13 cellular contexts compared by ENCODE assay signal in the genomic region with DNA sequence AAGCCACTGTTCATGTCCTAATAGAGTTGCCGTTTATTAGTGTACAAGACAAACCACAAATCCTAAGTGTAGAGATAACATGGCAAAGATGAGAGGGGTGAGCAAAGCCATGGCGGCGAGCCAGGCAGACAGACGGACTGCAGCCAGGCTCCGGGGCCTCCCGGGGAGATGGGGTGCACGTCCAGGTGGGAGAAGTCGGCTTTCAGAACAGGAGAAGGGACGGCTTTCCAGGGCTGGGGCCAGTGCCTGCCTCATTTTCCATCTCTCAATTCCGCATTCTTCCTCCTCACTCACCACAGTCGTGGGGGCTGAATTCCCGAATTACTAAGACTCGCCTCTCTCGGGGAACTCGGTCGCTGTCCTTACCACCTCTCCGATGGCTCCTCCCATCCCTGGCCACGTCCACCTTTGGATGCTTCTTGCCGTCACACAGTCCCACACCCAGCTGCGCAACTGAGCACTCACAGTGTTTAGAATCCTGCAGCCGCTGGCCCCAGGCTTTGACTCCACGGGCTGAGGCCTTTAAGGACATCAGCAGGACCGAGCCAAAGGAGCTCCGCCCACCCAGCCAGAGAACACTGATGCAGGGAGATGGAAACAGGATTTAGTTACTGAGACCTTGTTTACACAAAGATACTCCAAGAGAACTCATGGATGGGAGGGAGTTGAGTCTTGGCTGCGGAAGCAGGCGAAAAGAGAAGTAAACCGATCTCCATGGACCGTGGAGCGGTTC. TPM values are rescaled to one million over a fixed set of nuclear protein-coding genes. Genes with fewer than 3 reads are reported as not detected.
DNase-seq lines count a peak whose midpoint lies in the region; ATAC-seq and TF ChIP-seq lines count a peak whose summit lies in the region.
"Had no signal": no experiment of that assay in that cellular context is flagged by ENCODE, and none has a peak within 500 bp of the region (broad histone marks: within the 10 kb centered on the region; RNA-seq: fewer than 3 reads in every experiment).

No MANE protein-coding gene starts in this region.

- H4K8ac ChIP-seq in H9 (replicated peaks; ENCODE audit: insufficient read length, low read depth, low read length): no peak overlapping the region

- CTCF ChIA-PET in HEK293T (lab: Yijun Ruan, JAX): no interaction called here

- H3K9me3 ChIP-seq in H9 (ENCODE audit: control insufficient read depth, low read depth, low read length): no peaks in the 10 kb centered on the region
- H3K9me3 ChIP-seq in SJCRH30 (replicated peaks): 0 out of 2 replicates have a peak, but pooled peaks cover 4% of the 10 kb centered on the region
- no peaks in the 10 kb centered on the region for H3K9me3 ChIP-seq in skeletal muscle satellite cell (replicated peaks; ENCODE audit: low read length)

- H3K4me1 Mint-ChIP-seq in H9: peaks cover 23 to 28% of the 10 kb centered on the region in 2 experiments
- H3K4me1 Mint-ChIP-seq: activated CD4-positive, alpha-beta T cell treated with anti-CD3 and anti-CD28 coated beads, Interleukin-2, amount 10 ng/mL, durations not matched to agents 7 days and 5 days had no signal

- no peak for TF ChIP-seq CTCF in H9 (conservative IDR thresholded peaks at IDR 0.05)

- H2BK120ac ChIP-seq in H9 (ENCODE audit: low read depth, low read length, poor library complexity, severe bottlenecking): no peak overlapping the region

- H3K79me2 ChIP-seq in H9 (ENCODE audit: insufficient read depth, low read length): no peaks in the 10 kb centered on the region

- H2BK12ac ChIP-seq in H9 (ENCODE audit: insufficient read length, low read depth, low read length): peak overlapping the region; percentile 76

- H2AFZ ChIP-seq in H9 (ENCODE audit: low read length): peak overlapping the region; percentile 88

- H4K91ac ChIP-seq in H9 (ENCODE audit: insufficient read length, low read depth, low read length): no peak overlapping the region

- POLR2A ChIA-PET in HEK293T (lab: Yijun Ruan, JAX): interaction anchor here (1.2 kb wide), 1 partner anchor 9 kb away, joined by 3 read pairs; no protein-coding TSS in a partner anchor

- no peak overlapping the region for H3K23ac ChIP-seq in H9 (ENCODE audit: insufficient read length, low read depth, low read length)

- no peak overlapping the region for H3K27ac ChIP-seq in H9 (ENCODE audit: insufficient read length, low read depth, low read length)
- no peak overlapping the region for H3K27ac ChIP-seq in SJCRH30

- H3K27ac Mint-ChIP-seq in H9: peak overlapping the region; percentile 52 to 93 (median 84); a peak in 4 of 7 replicates
- H3K27ac Mint-ChIP-seq: activated CD4-positive, alpha-beta T cell treated with anti-CD3 and anti-CD28 coated beads, Interleukin-2, amount 10 ng/mL, durations not matched to agents 7 days and 5 days had no signal

- no peaks in the 10 kb centered on the region for H4K20me1 ChIP-seq in H9 (ENCODE audit: control insufficient read depth, insufficient read depth, insufficient read length)

- no peak overlapping the region for H2AK5ac ChIP-seq in H9 (ENCODE audit: insufficient read length, low read length)

- no peak overlapping the region; a peak in 1 of 5 replicates for H3K4me3 Mint-ChIP-seq in H9
- H3K4me3 Mint-ChIP-seq: activated CD4-positive, alpha-beta T cell treated with anti-CD3 and anti-CD28 coated beads, Interleukin-2, amount 10 ng/mL, durations not matched to agents 7 days and 5 days had no signal

- no peak overlapping the region for H4K5ac ChIP-seq in H9 (ENCODE audit: insufficient read length, low read depth, low read length)

- DNase-seq in H9: peak; percentile 67
- peak; percentile 77 to 86 for DNase-seq in SJCRH30
- DNase-seq in hepatic stellate cell (ENCODE audit: low spot score): peak; percentile 63
- DNase-seq in HEK293T (ENCODE audit: extremely low spot score): no peak
- DNase-seq: activated CD4-positive, alpha-beta T cell treated with anti-CD3 and anti-CD28 coated beads, Interleukin-2, amount 10 ng/mL, durations not matched to agents 7 days and 5 days; cortex of kidney; NCI-H1436; nucleus accumbens; trophoblast cell had no signal

- H3K27me3 ChIP-seq in H9 (ENCODE audit: insufficient read depth, low read length) (no peaks in the 10 kb centered on the region), SJCRH30 (no peaks in the 10 kb centered on the region; the same call in 1 of the 2 replicates), skeletal muscle satellite cell (ENCODE audit: control insufficient read depth, insufficient read depth, low read length) (peaks cover 13% of the 10 kb centered on the region)

- no peaks in the 10 kb centered on the region; the same call in 1 of the 2 replicates for H3K27me3 Mint-ChIP-seq in H9 (ENCODE audit: low read depth)

- WGBS in H9 (ENCODE audit: extremely low coverage, insufficient read length, low lambda C conversion rate): no CpG with 5 or more reads among the region's 29 CpGs

- H3K36me3 Mint-ChIP-seq in H9 (ENCODE audit: insufficient read depth in 1 of 3, low read depth in 3 of 3): peaks cover 3 to 12% (median 7%) of the 10 kb centered on the region in 3 experiments; a peak in 5 of 7 replicates

- no peaks in the 10 kb centered on the region for H3K79me1 ChIP-seq in H9 (ENCODE audit: insufficient read depth, low read depth, low read length, poor library complexity, severe bottlenecking)

- no peak overlapping the region for H3K56ac ChIP-seq in H9 (ENCODE audit: insufficient read length, low read depth, low read length)

- peak overlapping the region; percentile 20; the same call in 1 of the 2 replicates for H3K14ac ChIP-seq in H9 (ENCODE audit: insufficient read depth, low read length)

- H3K4me1 ChIP-seq in H9 (ENCODE audit: insufficient read depth, low read length) (peaks cover 4% of the 10 kb centered on the region; the same call in 1 of the 2 replicates), SJCRH30 (peaks cover 6% of the 10 kb centered on the region; the same call in 1 of the 2 replicates), skeletal muscle satellite cell (ENCODE audit: control insufficient read depth, insufficient read depth, low read length) (peaks cover 9% of the 10 kb centered on the region)

- H3K9ac ChIP-seq in H9 (ENCODE audit: extremely low read depth, insufficient read length, low read length) (no peak overlapping the region), skeletal muscle satellite cell (ENCODE audit: low read depth, low read length) (peak overlapping the region; percentile 21)

- ATAC-seq in GM18520 (IDR thresholded peaks at IDR 0.05; ENCODE audit: unreplicated experiment) (no peak), HG03108 (IDR thresholded peaks at IDR 0.05; ENCODE audit: unreplicated experiment) (no peak), GM19035 (IDR thresholded peaks at IDR 0.05; ENCODE audit: unreplicated experiment) (no peak)

- H3K4me3 ChIP-seq in SJCRH30 (peak overlapping the region; percentile 43), skeletal muscle satellite cell (ENCODE audit: low read length) (peak overlapping the region; percentile 53)

- no peaks in the 10 kb centered on the region for H3K23me2 ChIP-seq in H9 (ENCODE audit: insufficient read length, low read depth, low read length, poor library complexity, severe bottlenecking)

- peaks cover 14 to 17% of the 10 kb centered on the region in 2 experiments for H3K9me3 Mint-ChIP-seq in H9

- no peak overlapping the region for H3T11ph ChIP-seq in H9 (ENCODE audit: low read length)

- no peak overlapping the region for H2BK20ac ChIP-seq in H9 (ENCODE audit: low read depth, low read length, poor library complexity, severe bottlenecking)

- H3K36me3 ChIP-seq in SJCRH30 (no peaks in the 10 kb centered on the region), skeletal muscle satellite cell (ENCODE audit: insufficient read depth, low read length) (no peaks in the 10 kb centered on the region)

- no peak overlapping the region for H3K4me2 ChIP-seq in H9 (ENCODE audit: insufficient read depth, insufficient read length, low read length)
- H3K4me2 ChIP-seq in skeletal muscle satellite cell (ENCODE audit: low read length): peak overlapping the region; percentile 78

- peak overlapping the region; percentile 57 for H3K18ac ChIP-seq in H9 (ENCODE audit: insufficient read length, low read depth, low read length)

- no peak overlapping the region for H3K4ac ChIP-seq in H9 (ENCODE audit: low read depth, low read length)

- no peak overlapping the region for H2BK15ac ChIP-seq in H9 (ENCODE audit: low read depth, low read length)

- no peak overlapping the region for H2BK5ac ChIP-seq in H9 (ENCODE audit: insufficient read length, low read length)

TF ChIP-seq in HEK293T, 16 proteins besides CTCF, POLR2A, EP300 and RAD21:
- no peak for TF ChIP-seq NFRKB (IDR thresholded peaks at IDR 0.05)
- no peak for TF ChIP-seq ZNF384 (IDR thresholded peaks at IDR 0.05)
- TF ChIP-seq CTBP1 (IDR thresholded peaks at IDR 0.05; ENCODE audit: borderline replicate concordance): no peak
- no peak for TF ChIP-seq SUZ12 (IDR thresholded peaks at IDR 0.05)
- TF ChIP-seq HDGF (IDR thresholded peaks at IDR 0.05; ENCODE audit: borderline replicate concordance): no peak
- TF ChIP-seq TARDBP (IDR thresholded peaks at IDR 0.05): no peak
- no peak for TF ChIP-seq ARNT (IDR thresholded peaks at IDR 0.05)
- no peak for TF ChIP-seq FOXA1 (IDR thresholded peaks at IDR 0.05)
- no peak for TF ChIP-seq BHLHE40 (IDR thresholded peaks at IDR 0.05; ENCODE audit: borderline replicate concordance)
- no peak for TF ChIP-seq ELF4 (IDR thresholded peaks at IDR 0.05)
- TF ChIP-seq L3MBTL2 (conservative IDR thresholded peaks at IDR 0.05): no peak

RNA-seq across cellular contexts. Expression of a gene that starts 59.7 kb away (rescaled TPM):
- total RNA-seq in H9 (2021): 0.81 and 1.1 TPM in 2 replicates
- 1.2 and 2.4 TPM in 2 replicates for total RNA-seq in SJCRH30 (2014; rRNA removed; shearing (Covaris generic))
- total RNA-seq in skeletal muscle satellite cell (2012; rRNA removed): 1.1 and 2.5 TPM in 2 replicates
